Comparison of ENCODE assay signal across 1 cellular context in genomic region chr6:14212020-14212419, GRCh38.
TF ChIP-seq lines count a peak whose summit lies in the region.

No MANE protein-coding gene starts in this region.

TF ChIP-seq in endothelial cell of umbilical vein, 7 proteins besides CTCF, POLR2A, EP300 and RAD21:
- TF ChIP-seq POLR2AphosphoS5 (IDR thresholded peaks at IDR 0.05; ENCODE audit: insufficient read depth, low read depth, low read length) (no peak), JUN (IDR thresholded peaks at IDR 0.05; ENCODE audit: borderline replicate concordance, insufficient read depth, insufficient read length, low read depth) (no peak), EZH2 (IDR thresholded peaks at IDR 0.05; ENCODE audit: borderline replicate concordance, low read depth, low read length, severe bottlenecking) (no peak), MYC (IDR thresholded peaks at IDR 0.05; ENCODE audit: low read depth, low read length) (no peak), FOS (IDR thresholded peaks at IDR 0.05; ENCODE audit: borderline replicate concordance, insufficient read depth, low read length) (no peak), MAX (IDR thresholded peaks at IDR 0.05; ENCODE audit: insufficient read depth, insufficient read length) (no peak), GATA2 (IDR thresholded peaks at IDR 0.05; ENCODE audit: insufficient read depth, insufficient read length, low read depth, low read length) (no peak)
